5 cellular contexts compared by ENCODE assay signal in genomic region chr19:23516266-23516665, GRCh38.
"Had no signal": no experiment of that assay in that cellular context is flagged by ENCODE, and none has a peak within 500 bp of the region (broad histone marks: within the 10 kb centered on the region; RNA-seq: fewer than 3 reads in every experiment).

No MANE protein-coding gene starts in this region.

- DNase-seq: H9, HCEC 1CT, KBM-7 had no signal

- ATAC-seq: GM23338, HepG2 had no signal
